ENCODE assay signal across 1 cellular context in the genomic region with DNA sequence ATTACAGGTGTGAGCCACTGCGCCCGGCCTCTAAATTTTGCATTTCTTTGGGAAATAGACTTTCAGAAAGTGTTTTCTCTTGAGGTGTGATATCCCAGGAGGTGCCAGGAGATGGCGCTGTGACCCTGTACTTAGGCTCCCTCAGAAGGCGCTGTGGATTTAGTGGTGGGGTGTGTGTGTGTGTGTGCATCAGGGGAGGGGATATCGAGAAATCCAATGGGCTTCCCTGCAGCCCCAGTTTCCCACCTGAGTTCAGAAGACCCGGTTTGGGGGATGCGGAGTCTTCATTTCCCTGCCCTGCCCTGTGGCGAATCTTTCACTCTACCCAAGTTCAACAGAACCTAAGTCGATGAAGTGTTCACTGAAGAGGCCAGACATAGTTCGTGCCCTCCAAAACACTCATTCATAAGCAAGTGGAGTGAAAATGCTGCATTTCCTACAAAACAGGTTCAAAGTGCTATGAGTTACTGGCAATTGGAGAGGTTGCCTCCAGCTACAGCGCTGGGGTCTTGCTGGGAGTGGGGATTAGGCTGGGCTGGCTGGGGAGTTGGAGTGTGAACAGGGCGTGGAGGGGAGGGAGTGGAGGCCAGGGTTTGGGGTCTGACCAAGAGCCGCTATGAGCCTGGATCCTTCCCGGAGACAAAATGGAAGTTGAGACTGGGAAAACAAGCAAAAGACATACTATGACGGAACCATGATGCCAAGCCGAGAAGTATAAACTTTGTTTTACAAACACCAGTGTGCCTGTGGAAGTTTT.
TF ChIP-seq lines count a peak whose summit lies in the region.

No MANE protein-coding gene starts in this region.

TF ChIP-seq in endothelial cell of umbilical vein, 7 proteins besides CTCF, POLR2A, EP300 and RAD21:
- no peak for TF ChIP-seq JUN (IDR thresholded peaks at IDR 0.05; ENCODE audit: borderline replicate concordance, insufficient read depth, insufficient read length, low read depth)
- TF ChIP-seq POLR2AphosphoS5 (IDR thresholded peaks at IDR 0.05; ENCODE audit: insufficient read depth, low read depth, low read length), result no peak
- TF ChIP-seq EZH2 (IDR thresholded peaks at IDR 0.05; ENCODE audit: borderline replicate concordance, low read depth, low read length, severe bottlenecking), result peak; percentile 52
- TF ChIP-seq, protein P1, sequence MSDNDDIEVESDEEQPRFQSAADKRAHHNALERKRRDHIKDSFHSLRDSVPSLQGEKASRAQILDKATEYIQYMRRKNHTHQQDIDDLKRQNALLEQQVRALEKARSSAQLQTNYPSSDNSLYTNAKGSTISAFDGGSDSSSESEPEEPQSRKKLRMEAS (IDR thresholded peaks at IDR 0.05; ENCODE audit: insufficient read depth, insufficient read length), result no peak
TF ChIP-seq in endothelial cell of umbilical vein: peak in this region for 1.
